ENCODE assay signal across 9 cellular contexts in genomic region chr7:151110941-151111645, GRCh38. TPM values are rescaled to one million over a fixed set of nuclear protein-coding genes. Genes with fewer than 3 reads are reported as not detected.
DNase-seq lines count a peak whose midpoint lies in the region; ATAC-seq, FAIRE-seq and TF ChIP-seq lines count a peak whose summit lies in the region.
"Had no signal": no experiment of that assay in that cellular context is flagged by ENCODE, and none has a peak within 500 bp of the region (broad histone marks: within the 10 kb centered on the region; RNA-seq: fewer than 3 reads in every experiment).

No MANE protein-coding gene starts in this region.

- no peaks in the 10 kb centered on the region for H3K36me3 Mint-ChIP-seq in CD4-positive, alpha-beta memory T cell

- no peaks in the 10 kb centered on the region for H3K36me3 ChIP-seq in CD4-positive, alpha-beta memory T cell (ENCODE audit: insufficient read depth, low read length)
- H3K36me3 ChIP-seq in RWPE2 (ENCODE audit: low read depth) (no peaks in the 10 kb centered on the region), pancreas (no peaks in the 10 kb centered on the region), upper lobe of right lung (no peaks in the 10 kb centered on the region)

- peak; percentile 69 to 76 (median 72) for DNase-seq in CD4-positive, alpha-beta memory T cell
- DNase-seq in RWPE2 (ENCODE audit: low spot score): no peak
- peak; percentile 59 for DNase-seq in activated T-helper 9 cell treated with anti-CD3 and anti-CD28 coated beads, Interleukin-2, amount 50 U/mL, for 16 hours (ENCODE audit: low read depth)
- peak; percentile 85 to 93 for DNase-seq in frontal cortex (ENCODE audit: low spot score in 2 of 2)
- peak; percentile 68 to 93 (median 84) for DNase-seq in pancreas
- DNase-seq in upper lobe of right lung: peak; percentile 85

- H3K27me3 ChIP-seq in CD4-positive, alpha-beta memory T cell (ENCODE audit: insufficient read depth, low read length): no peaks in the 10 kb centered on the region
- H3K27me3 ChIP-seq in RWPE2 (ENCODE audit: insufficient read depth, poor library complexity, severe bottlenecking) (no peaks in the 10 kb centered on the region), pancreas (no peaks in the 10 kb centered on the region), upper lobe of right lung (no peaks in the 10 kb centered on the region)

- 20 to 21% methylated on average over 19 to 20 of the region's 20 CpGs for WGBS in pancreas, 2 donors

- H3K27ac Mint-ChIP-seq in CD4-positive, alpha-beta memory T cell: peak overlapping the region in 1 of 7 donors; percentile 57
- H3K27ac Mint-ChIP-seq: T-helper 1 cell treated with Interleukin-12 subunit alpha and Interleukin-12 subunit beta and Interleukin-4 antibody, amounts not matched to agents 30 μg/mL and 1 μg/mL, for 36 hours had no signal

- FAIRE-seq in frontal cortex (lab: Jason Lieb, UNC): no peak
- FAIRE-seq in pancreas (lab: Jason Lieb, UNC): no peak

- H3K4me3 ChIP-seq in CD4-positive, alpha-beta memory T cell (ENCODE audit: low read length in 2 of 2): no peak overlapping the region
- H3K4me3 ChIP-seq in RWPE2 (ENCODE audit: severe bottlenecking) (no peak overlapping the region), pancreas (no peak overlapping the region), upper lobe of right lung (no peak overlapping the region)

- ATAC-seq in GM19328 (IDR thresholded peaks at IDR 0.05; ENCODE audit: unreplicated experiment) (peak; percentile 65), HG03521 (IDR thresholded peaks at IDR 0.05; ENCODE audit: unreplicated experiment) (peak; percentile 64), RWPE2 (ENCODE audit: low read depth) (peak; percentile 58), pancreas (peak; percentile 78 to 90 (median 82)), upper lobe of right lung (peak; percentile 72)

- H3K27ac ChIP-seq in CD4-positive, alpha-beta memory T cell (ENCODE audit: low read depth, low read length): no peak overlapping the region
- H3K27ac ChIP-seq in RWPE2 (ENCODE audit: poor library complexity, severe bottlenecking): peak overlapping the region; percentile 91
- H3K27ac ChIP-seq in pancreas: peak overlapping the region in 3 of 4 donors; percentile 12 to 55 (median 37)
- no peak overlapping the region for H3K27ac ChIP-seq in upper lobe of right lung

- H3K4me3 Mint-ChIP-seq in CD4-positive, alpha-beta memory T cell: peak overlapping the region in 1 of 8 donors; percentile 30
- H3K4me3 Mint-ChIP-seq: T-helper 1 cell treated with Interleukin-12 subunit alpha and Interleukin-12 subunit beta and Interleukin-4 antibody, amounts not matched to agents 30 μg/mL and 1 μg/mL, for 36 hours had no signal

- peaks cover 1 to 20% (median 10%) of the 10 kb centered on the region in 4 donors for H3K4me1 Mint-ChIP-seq in CD4-positive, alpha-beta memory T cell

- POLR2A ChIA-PET in CD4-positive, alpha-beta memory T cell (lab: Charles Lee; ENCODE audit: partially characterized antibody): interaction anchor here (0.8 to 3.4 kb wide), 7 partner anchors 26 to 213 kb away, joined by 3 to 16 read pairs (median 4); partner anchors contain the start of genes ABCB8 and FASTK

- TF ChIP-seq CTCF in RWPE2 (IDR thresholded peaks at IDR 0.05; ENCODE audit: poor library complexity, severe bottlenecking): peak; percentile 90
- TF ChIP-seq CTCF in pancreas (IDR thresholded peaks at IDR 0.05): peak; percentile 83 to 93 (median 89)
- TF ChIP-seq CTCF in upper lobe of right lung (IDR thresholded peaks at IDR 0.05): peak; percentile 84

- H3K9me3 Mint-ChIP-seq in CD4-positive, alpha-beta memory T cell: no peaks in the 10 kb centered on the region
- H3K9me3 Mint-ChIP-seq: T-helper 1 cell treated with Interleukin-12 subunit alpha and Interleukin-12 subunit beta and Interleukin-4 antibody, amounts not matched to agents 30 μg/mL and 1 μg/mL, for 36 hours had no signal

- no peaks in the 10 kb centered on the region for H3K27me3 Mint-ChIP-seq in CD4-positive, alpha-beta memory T cell

- H3K9me3 ChIP-seq in CD4-positive, alpha-beta memory T cell (ENCODE audit: control insufficient read depth in 1 of 2, low read length in 2 of 2): no peaks in the 10 kb centered on the region
- H3K9me3 ChIP-seq in RWPE2 (ENCODE audit: severe bottlenecking) (no peaks in the 10 kb centered on the region), pancreas (no peaks in the 10 kb centered on the region), upper lobe of right lung (no peaks in the 10 kb centered on the region)

- peaks cover 10% of the 10 kb centered on the region for H3K4me1 ChIP-seq in CD4-positive, alpha-beta memory T cell (ENCODE audit: insufficient read depth, low read length)
- H3K4me1 ChIP-seq in RWPE2 (ENCODE audit: insufficient read depth, poor library complexity, severe bottlenecking) (peaks cover 14% of the 10 kb centered on the region), pancreas (peaks cover 4 to 20% (median 13%) of the 10 kb centered on the region in 3 donors), upper lobe of right lung (peaks cover 22% of the 10 kb centered on the region)

- intact Hi-C loops in CD4-positive, alpha-beta memory T cell (cut with micrococcal nuclease): loop anchor here (1.0 kb wide), 7 partner anchors 24 to 333 kb away; partner anchors contain the start of genes ABCB8 and SLC4A2
- intact Hi-C loops in pancreas (cut with DNase I): loop anchor here in 1 of 3 donors (5.0 kb wide), 1 partner anchor 79 kb away; no protein-coding TSS in a partner anchor
- intact Hi-C loops in upper lobe of right lung (cut with DNase I): loop anchor here (10.0 kb wide), 1 partner anchor 76 kb away; no protein-coding TSS in a partner anchor

- CTCF ChIA-PET in CD4-positive, alpha-beta memory T cell (lab: Charles Lee; ENCODE audit: partially characterized antibody): interaction anchor here (0.7 to 7.8 kb wide), 37 partner anchors 8 to 332 kb away, joined by 3 to 67 read pairs (median 5); partner anchors contain the start of genes ABCB8, AGAP3 and ATG9B

RNA-seq across cellular contexts. Expression of gene AGAP3, which starts 24.8 kb away (rescaled TPM):
- total RNA-seq in CD4-positive, alpha-beta memory T cell: 10 to 100 TPM; 52.9 to 65.8 TPM
- 1 to 10 TPM; 3.0 to 9.5 TPM for polyA plus RNA-seq in CD4-positive, alpha-beta memory T cell
- total RNA-seq in frontal cortex (92.9 TPM), pancreas (10 to 100 TPM; 41.5 to 81.0 (median 54.7) TPM), upper lobe of right lung (152 TPM)
- 10 to 100 TPM; 89.8 to 93.9 TPM for polyA plus RNA-seq in pancreas

RNA-seq across cellular contexts. Expression of gene TMUB1, which starts 27.8 kb away (rescaled TPM):
- total RNA-seq in CD4-positive, alpha-beta memory T cell: 10 to 100 TPM; 42.6 to 48.7 TPM
- 10 to 100 TPM; 48.9 to 66.7 TPM for polyA plus RNA-seq in CD4-positive, alpha-beta memory T cell
- total RNA-seq in frontal cortex: 10.2 TPM
- total RNA-seq in pancreas: 10 to 100 TPM; 34.5 to 49.8 (median 39.3) TPM
- 100 to 1,000 TPM in 1 of 2 donors, 10 to 100 TPM in 1; 52.8 to 103 TPM for polyA plus RNA-seq in pancreas
- 36.3 TPM for total RNA-seq in upper lobe of right lung

RNA-seq across cellular contexts. Expression of gene FASTK, which starts 30.5 kb away (rescaled TPM):
- 100 to 1,000 TPM; 123 to 126 TPM for total RNA-seq in CD4-positive, alpha-beta memory T cell
- 10 to 100 TPM; 51.2 to 62.2 TPM for polyA plus RNA-seq in CD4-positive, alpha-beta memory T cell
- total RNA-seq in frontal cortex (32.6 TPM), pancreas (10 to 100 TPM; 23.5 to 51.1 (median 35.9) TPM), upper lobe of right lung (54.2 TPM)
- polyA plus RNA-seq in pancreas: 100 to 1,000 TPM; 178 to 265 TPM

RNA-seq across cellular contexts. Expression of gene SLC4A2, which starts 51.7 kb away (rescaled TPM):
- total RNA-seq in CD4-positive, alpha-beta memory T cell: 10 to 100 TPM; 82.7 to 84.7 TPM
- polyA plus RNA-seq in CD4-positive, alpha-beta memory T cell: 10 to 100 TPM; 12.8 to 24.3 TPM
- total RNA-seq in frontal cortex (10.6 TPM), pancreas (100 to 1,000 TPM in 1 of 6 donors, 10 to 100 TPM in 5; 69.2 to 117 (median 85.5) TPM), upper lobe of right lung (178 TPM)
- polyA plus RNA-seq in pancreas: 100 to 1,000 TPM; 188 to 211 TPM

RNA-seq across cellular contexts. Expression of gene CDK5, which starts 53.4 kb away (rescaled TPM):
- total RNA-seq in CD4-positive, alpha-beta memory T cell: 1 to 10 TPM; 6.3 to 7.5 TPM
- 10 to 100 TPM; 10.8 to 15.2 TPM for polyA plus RNA-seq in CD4-positive, alpha-beta memory T cell
- total RNA-seq in frontal cortex (47.7 TPM), pancreas (1 to 10 TPM; 3.7 to 7.0 (median 4.8) TPM), upper lobe of right lung (10.4 TPM)
- 1 to 10 TPM; 4.6 to 7.8 TPM for polyA plus RNA-seq in pancreas

Comparison
In these comparisons a context has a peak if more than half of its experiments do, and no peak if none do; other contexts are left out.
1. H3K27ac ChIP-seq: peak in RWPE2 (single experiment) and pancreas (3 of 4); none in CD4-positive, alpha-beta memory T cell (single experiment) and upper lobe of right lung (single experiment).
2. Peak in every context shown above with its lines, with median percentiles within 50 percentile points of each other: ATAC-seq and CTCF ChIP-seq.